33 cellular contexts compared by ENCODE assay signal in the genomic region with DNA sequence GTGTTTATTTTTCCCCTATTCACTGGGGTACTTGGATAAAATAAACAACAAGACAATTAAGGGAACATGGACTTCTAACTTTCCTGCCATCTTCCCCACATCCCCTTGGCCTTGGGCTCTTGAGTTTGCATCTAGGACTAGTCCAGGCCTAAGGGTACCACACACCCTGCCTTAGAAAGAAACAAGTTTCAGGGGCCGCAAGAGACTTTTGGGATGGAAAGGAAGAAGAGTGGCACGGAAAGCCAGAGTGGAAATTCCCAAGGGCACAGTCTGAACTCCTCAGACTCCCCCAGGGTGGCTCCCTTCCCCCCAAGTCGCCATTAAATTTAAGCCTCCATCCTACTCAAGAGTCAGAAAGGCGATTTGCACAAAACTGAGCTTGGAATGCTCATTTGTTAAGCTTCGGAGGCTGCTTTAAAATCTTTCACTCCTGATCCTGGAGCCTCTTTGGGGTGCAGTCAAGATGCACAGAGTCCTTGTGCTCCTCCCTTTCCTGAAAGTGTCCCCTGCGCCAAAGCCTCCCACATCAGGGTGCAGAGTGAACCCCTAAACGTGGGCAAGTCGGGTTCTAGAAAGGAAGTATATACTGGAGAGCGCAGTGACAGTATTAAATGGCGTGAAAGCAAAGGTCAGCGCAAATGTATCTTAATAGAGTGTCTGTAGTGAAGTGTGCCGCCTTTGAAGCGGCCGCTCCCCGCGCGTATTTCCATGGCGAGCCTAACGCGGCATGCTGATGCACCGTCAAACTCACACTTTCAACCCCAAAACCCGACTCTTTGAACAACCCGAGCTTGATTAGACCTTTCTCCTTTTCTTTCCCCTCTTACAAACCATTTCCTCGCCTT. TPM values are rescaled to one million over a fixed set of nuclear protein-coding genes. Genes with fewer than 3 reads are reported as not detected.
A peak's percentile ranks its signal among the peaks of the same experiment; 100 is the strongest.
DNase-seq lines count a peak whose midpoint lies in the region; ATAC-seq, FAIRE-seq and TF ChIP-seq lines count a peak whose summit lies in the region.
"Had no signal": no experiment of that assay in that cellular context is flagged by ENCODE, and none has a peak within 500 bp of the region (broad histone marks: within the 10 kb centered on the region; RNA-seq: fewer than 3 reads in every experiment).

No MANE protein-coding gene starts in this region.

- no peak overlapping the region for H3K4me3 ChIP-seq in coronary artery
- H3K4me3 ChIP-seq: BLaER1 treated with 17β-estradiol and CSF1 and Interleukin-3, amounts not matched to agents 10 nM and 100 nM; esophagus squamous epithelium; GM12878; PC-9; psoas muscle; suprapubic skin had no signal

- DNase-seq in G401 (ENCODE audit: low spot score): peak; percentile 75
- no peak for DNase-seq in WTC11 (ENCODE audit: low spot score)
- peak; percentile 47 for DNase-seq in coronary artery (ENCODE audit: low spot score)
- DNase-seq in activated CD4-positive, alpha-beta T cell treated with anti-CD3 and anti-CD28 coated beads, Interleukin-2, amount 10 ng/mL, durations not matched to agents 7 days and 5 days: no peak
- DNase-seq in D721Med (ENCODE audit: insufficient read length, low spot score): no peak
- no peak for DNase-seq in Right ventricle myocardium superior
- DNase-seq: activated CD4-positive, alpha-beta T cell treated with anti-CD3 and anti-CD28 coated beads, Interleukin-2, amount 50 U/mL, for 1 hour; aorta; cerebellar nuclear complex; DND-41; esophagus squamous epithelium; foreskin melanocyte; immature natural killer cell; Kasumi-1; MV-4-11; NCI-H146; NCI-H510A treated with DMSO at 0.1 percent for 48 hours; nucleus accumbens; PC-9; psoas muscle; stimulated activated CD4-positive, alpha-beta T cell treated with anti-CD3 and anti-CD28 coated beads, Interleukin-15, amount 100 ng/mL, for 24 hours; stimulated activated naive B cell treated with anti-CD40 and anti-IgM and Interleukin-4, amounts not matched to agents 10 μg/mL and 1 μg/mL and 100 μg/mL, for 72 hours had no signal

- H3K27ac Mint-ChIP-seq in WTC11 (no peak overlapping the region), nephron (peak overlapping the region; percentile 32 to 95 (median 90))
- H3K27ac Mint-ChIP-seq in activated CD4-positive, alpha-beta T cell treated with anti-CD3 and anti-CD28 coated beads, Interleukin-2, amount 10 ng/mL, durations not matched to agents 7 days and 5 days: no peak overlapping the region
- H3K27ac Mint-ChIP-seq: activated naive CD4-positive, alpha-beta T cell treated with anti-CD3 and anti-CD28 coated beads, Interleukin-2, amount 50 U/mL, for 24 hours; immature natural killer cell had no signal

- ATAC-seq in WTC11 (no peak), HG03175 (IDR thresholded peaks at IDR 0.05; ENCODE audit: unreplicated experiment) (no peak), Right ventricle myocardium superior (ENCODE audit: poor library complexity) (no peak)
- ATAC-seq: GM12878; HepG2; psoas muscle; Right ventricle myocardium inferior; stimulated activated naive B cell treated with anti-CD40 and anti-IgM and Interleukin-4, amounts not matched to agents 10 μg/mL and 1 μg/mL and 100 μg/mL, for 72 hours had no signal

- no peaks in the 10 kb centered on the region for H3K9me3 Mint-ChIP-seq in WTC11
- H3K9me3 Mint-ChIP-seq in nephron: peaks cover 3% of the 10 kb centered on the region
- peaks cover 2% of the 10 kb centered on the region for H3K9me3 Mint-ChIP-seq in activated CD4-positive, alpha-beta T cell treated with anti-CD3 and anti-CD28 coated beads, Interleukin-2, amount 10 ng/mL, durations not matched to agents 7 days and 5 days
- H3K9me3 Mint-ChIP-seq: stimulated activated naive B cell treated with anti-CD40 and anti-IgM and Interleukin-4, amounts not matched to agents 10 μg/mL and 1 μg/mL and 100 μg/mL, for 72 hours had no signal

- POLR2A ChIA-PET in WTC11 (lab: Charles Lee): no interaction called here
- POLR2A ChIA-PET in activated CD4-positive, alpha-beta T cell treated with anti-CD3 and anti-CD28 coated beads, Interleukin-2, amount 10 ng/mL, durations not matched to agents 7 days and 5 days (lab: Charles Lee): no interaction called here

- H3K27me3 Mint-ChIP-seq in WTC11 (ENCODE audit: low read depth): peaks cover 100% of the 10 kb centered on the region
- H3K27me3 Mint-ChIP-seq in nephron (ENCODE audit: low read depth): peaks cover 100% of the 10 kb centered on the region
- H3K27me3 Mint-ChIP-seq in activated CD4-positive, alpha-beta T cell treated with anti-CD3 and anti-CD28 coated beads, Interleukin-2, amount 10 ng/mL, durations not matched to agents 7 days and 5 days: peaks cover 83% of the 10 kb centered on the region

- no peaks in the 10 kb centered on the region for H3K36me3 Mint-ChIP-seq in WTC11
- H3K36me3 Mint-ChIP-seq in nephron (ENCODE audit: low read depth): no peaks in the 10 kb centered on the region
- no peaks in the 10 kb centered on the region for H3K36me3 Mint-ChIP-seq in activated CD4-positive, alpha-beta T cell treated with anti-CD3 and anti-CD28 coated beads, Interleukin-2, amount 10 ng/mL, durations not matched to agents 7 days and 5 days (ENCODE audit: low read depth)

- TF ChIP-seq CTCF in WTC11 (IDR thresholded peaks at IDR 0.05) (no peak), coronary artery (IDR thresholded peaks at IDR 0.05) (no peak), nephron (IDR thresholded peaks at IDR 0.05; ENCODE audit: unreplicated experiment in 3 of 3) (no peak), D721Med (IDR thresholded peaks at IDR 0.05; ENCODE audit: insufficient read depth, missing control alignments) (no peak)

- H3K4me3 Mint-ChIP-seq in WTC11: peak overlapping the region; percentile 73
- H3K4me3 Mint-ChIP-seq in nephron: peak overlapping the region; percentile 33 to 66 (median 62)
- no peak overlapping the region for H3K4me3 Mint-ChIP-seq in activated CD4-positive, alpha-beta T cell treated with anti-CD3 and anti-CD28 coated beads, Interleukin-2, amount 10 ng/mL, durations not matched to agents 7 days and 5 days
- H3K4me3 Mint-ChIP-seq: activated naive CD4-positive, alpha-beta T cell treated with anti-CD3 and anti-CD28 coated beads, Interleukin-2, amount 50 U/mL, for 24 hours; immature natural killer cell had no signal

- in situ Hi-C loops in G401 (cut with HindIII; ENCODE audit: low sequenced_read_pairs): no loop called here

- CTCF ChIA-PET in WTC11 (lab: Charles Lee): interaction anchor here (0.7 to 3.6 kb wide), 2 partner anchors 10 to 26 kb away, joined by 3 to 12 read pairs; no protein-coding TSS in a partner anchor
- CTCF ChIA-PET in activated CD4-positive, alpha-beta T cell treated with anti-CD3 and anti-CD28 coated beads, Interleukin-2, amount 10 ng/mL, durations not matched to agents 7 days and 5 days (lab: Charles Lee): no interaction called here

- H3K27ac ChIP-seq in coronary artery: no peak overlapping the region
- H3K27ac ChIP-seq: BLaER1 treated with 17β-estradiol and CSF1 and Interleukin-3, amounts not matched to agents 10 nM and 100 nM; esophagus squamous epithelium; HL-60; PC-9; psoas muscle; suprapubic skin; VCaP had no signal

- peaks cover 85% of the 10 kb centered on the region for H3K4me1 Mint-ChIP-seq in WTC11
- peaks cover 37% of the 10 kb centered on the region for H3K4me1 Mint-ChIP-seq in nephron
- H3K4me1 Mint-ChIP-seq in activated CD4-positive, alpha-beta T cell treated with anti-CD3 and anti-CD28 coated beads, Interleukin-2, amount 10 ng/mL, durations not matched to agents 7 days and 5 days: no peaks in the 10 kb centered on the region
- H3K4me1 Mint-ChIP-seq: activated naive CD4-positive, alpha-beta T cell treated with anti-CD3 and anti-CD28 coated beads, Interleukin-2, amount 50 U/mL, for 24 hours; immature natural killer cell had no signal

- intact Hi-C loops in Right ventricle myocardium superior (cut with DNase I): no loop called here

- no peak for FAIRE-seq in D721Med (lab: Jason Lieb, UNC)
- FAIRE-seq: GM12878, HepG2 had no signal

TF ChIP-seq in WTC11, 78 proteins besides CTCF, POLR2A, EP300 and RAD21 (continues in another document):
- TF ChIP-seq MYBL2 (CRISPR knock-in tag; IDR thresholded peaks at IDR 0.05): no peak
- no peak for TF ChIP-seq MXD4 (CRISPR knock-in tag; IDR thresholded peaks at IDR 0.05; ENCODE audit: borderline replicate concordance)
- TF ChIP-seq USF1 (CRISPR knock-in tag; IDR thresholded peaks at IDR 0.05): no peak
- no peak for TF ChIP-seq MAX (CRISPR knock-in tag; IDR thresholded peaks at IDR 0.05)
- TF ChIP-seq, protein P1, sequence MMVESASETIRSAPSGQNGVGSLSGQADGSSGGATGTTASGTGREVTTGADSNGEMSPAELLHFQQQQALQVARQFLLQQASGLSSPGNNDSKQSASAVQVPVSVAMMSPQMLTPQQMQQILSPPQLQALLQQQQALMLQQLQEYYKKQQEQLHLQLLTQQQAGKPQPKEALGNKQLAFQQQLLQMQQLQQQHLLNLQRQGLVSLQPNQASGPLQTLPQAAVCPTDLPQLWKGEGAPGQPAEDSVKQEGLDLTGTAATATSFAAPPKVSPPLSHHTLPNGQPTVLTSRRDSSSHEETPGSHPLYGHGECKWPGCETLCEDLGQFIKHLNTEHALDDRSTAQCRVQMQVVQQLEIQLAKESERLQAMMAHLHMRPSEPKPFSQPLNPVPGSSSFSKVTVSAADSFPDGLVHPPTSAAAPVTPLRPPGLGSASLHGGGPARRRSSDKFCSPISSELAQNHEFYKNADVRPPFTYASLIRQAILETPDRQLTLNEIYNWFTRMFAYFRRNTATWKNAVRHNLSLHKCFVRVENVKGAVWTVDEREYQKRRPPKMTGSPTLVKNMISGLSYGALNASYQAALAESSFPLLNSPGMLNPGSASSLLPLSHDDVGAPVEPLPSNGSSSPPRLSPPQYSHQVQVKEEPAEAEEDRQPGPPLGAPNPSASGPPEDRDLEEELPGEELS (CRISPR knock-in tag; IDR thresholded peaks at IDR 0.05): no peak

RNA-seq across cellular contexts. Expression of gene ZIC4, which starts 18.6 kb away (rescaled TPM):
- not detected in 2 replicates for total RNA-seq in G401 (2014; rRNA removed; shearing (Covaris generic))
- 1.9 to 3.5 TPM (median 2.5 TPM) in 3 replicates for total RNA-seq in WTC11 (2021)
- not detected for total RNA-seq in activated CD4-positive, alpha-beta T cell treated with anti-CD3 and anti-CD28 coated beads, Interleukin-2, amount 10 ng/mL, durations not matched to agents 7 days and 5 days
- total RNA-seq in Right ventricle myocardium superior: not detected
- total RNA-seq: esophagus squamous epithelium, GM12878, HepG2, PC-9, Right ventricle myocardium inferior, suprapubic skin, urinary bladder had no signal

RNA-seq across cellular contexts. Expression of gene ZIC1, which starts 21.4 kb away (rescaled TPM):
- not detected in 2 replicates for total RNA-seq in G401 (2014; rRNA removed; shearing (Covaris generic))
- total RNA-seq in WTC11 (2021): 30.3 to 59.7 TPM (median 34.7 TPM) in 3 replicates
- total RNA-seq in activated CD4-positive, alpha-beta T cell treated with anti-CD3 and anti-CD28 coated beads, Interleukin-2, amount 10 ng/mL, durations not matched to agents 7 days and 5 days: not detected
- not detected for total RNA-seq in Right ventricle myocardium superior
- total RNA-seq: esophagus squamous epithelium, GM12878, HepG2, PC-9, Right ventricle myocardium inferior, urinary bladder had no signal

Comparison
In these comparisons a context has a peak if more than half of its experiments do, and no peak if none do; other contexts are left out.
1. DNase-seq: peak in G401 (single experiment) and coronary artery (single experiment); none in WTC11 (single experiment), activated CD4-positive, alpha-beta T cell treated with anti-CD3 and anti-CD28 coated beads, Interleukin-2, amount 10 ng/mL, durations not matched to agents 7 days and 5 days (single experiment), D721Med (single experiment) and Right ventricle myocardium superior (single experiment).
2. H3K27ac Mint-ChIP-seq: peak in nephron (3 of 3); none in WTC11 (single experiment) and activated CD4-positive, alpha-beta T cell treated with anti-CD3 and anti-CD28 coated beads, Interleukin-2, amount 10 ng/mL, durations not matched to agents 7 days and 5 days (single experiment).
3. RNA of gene ZIC1, which starts 21.4 kb away (total RNA-seq): 30.3 to 59.7 TPM in WTC11; not detected in G401, not detected in activated CD4-positive, alpha-beta T cell treated with anti-CD3 and anti-CD28 coated beads, Interleukin-2, amount 10 ng/mL, durations not matched to agents 7 days and 5 days and not detected in Right ventricle myocardium superior (single experiment); every median in the first group is over 10 times any median in the second.